7 cellular contexts compared by ENCODE assay signal in the genomic region with DNA sequence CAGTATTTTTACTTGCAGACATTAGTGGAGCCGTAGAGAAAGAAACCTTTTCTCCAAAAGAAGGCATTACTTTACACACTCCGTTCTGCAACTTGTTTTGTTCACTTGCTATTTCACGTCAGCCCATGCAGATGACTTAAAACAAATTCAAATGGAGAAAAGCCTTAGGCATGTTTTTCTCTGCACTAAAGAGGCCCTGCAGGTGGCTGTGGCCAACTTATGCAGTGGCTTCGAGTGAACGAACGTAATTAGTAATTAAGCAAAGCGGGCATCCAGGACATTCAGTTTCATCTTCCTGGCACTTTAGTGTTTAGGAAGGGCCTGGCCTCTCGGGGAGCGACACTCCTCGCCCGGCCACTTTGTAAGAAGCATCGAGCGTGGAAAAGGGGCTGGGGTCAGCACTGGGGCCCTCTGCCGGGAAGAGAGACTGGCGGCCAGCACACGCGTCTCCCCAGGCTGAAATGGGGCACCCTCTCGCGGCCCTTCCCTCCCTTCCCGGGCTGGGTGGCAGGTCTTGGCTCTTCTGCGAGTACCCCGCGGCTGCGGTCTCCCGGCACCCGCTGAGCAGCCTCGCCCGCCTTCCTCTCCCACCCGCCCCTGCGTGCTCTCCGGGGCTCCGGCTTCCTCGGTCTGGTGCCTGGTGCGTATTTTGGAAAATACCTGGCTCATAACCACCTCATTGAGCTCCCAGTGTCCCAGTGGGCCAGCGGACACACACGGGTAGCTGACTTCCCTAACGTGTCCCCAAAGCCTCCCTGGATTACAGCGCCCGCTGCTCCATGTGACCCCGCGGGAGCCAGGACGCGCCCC. TPM values are rescaled to one million over a fixed set of nuclear protein-coding genes. Genes with fewer than 3 reads are reported as not detected.
DNase-seq lines count a peak whose midpoint lies in the region; ATAC-seq, FAIRE-seq and TF ChIP-seq lines count a peak whose summit lies in the region.

No MANE protein-coding gene starts in this region.

- H3K4me1 ChIP-seq in lower lobe of right lung = peaks cover 27% of the 10 kb centered on the region

- peak; percentile 30 for ATAC-seq in WTC11
- peak; percentile 89 to 90 for ATAC-seq in lower lobe of right lung

- H3K4me3 ChIP-seq in coronary artery = peak overlapping the region; percentile 95
- peak overlapping the region; percentile 92 for H3K4me3 ChIP-seq in lower lobe of right lung

- no peaks in the 10 kb centered on the region for H3K9me3 ChIP-seq in lower lobe of right lung

- peaks cover 34% of the 10 kb centered on the region for H3K4me1 Mint-ChIP-seq in WTC11

- no peaks in the 10 kb centered on the region for H3K36me3 Mint-ChIP-seq in WTC11

- H3K27me3 Mint-ChIP-seq in WTC11 (ENCODE audit: low read depth) = peaks cover 3% of the 10 kb centered on the region; the same call in 1 of the 2 replicates

- peak overlapping the region; percentile 78 for H3K4me3 Mint-ChIP-seq in WTC11

- peak overlapping the region; percentile 84 for H3K27ac Mint-ChIP-seq in WTC11

- peaks cover 3% of the 10 kb centered on the region; the same call in 1 of the 2 replicates for H3K9me3 Mint-ChIP-seq in WTC11

- no peaks in the 10 kb centered on the region for H3K27me3 ChIP-seq in lower lobe of right lung (ENCODE audit: low read depth)

- CTCF ChIA-PET in WTC11 (lab: Charles Lee) = interaction anchor here (0.7 to 2.4 kb wide), 6 partner anchors 11 to 283 kb away, joined by 3 to 7 read pairs (median 4); a partner anchor contains a TSS

- peaks cover 7% of the 10 kb centered on the region for H3K36me3 ChIP-seq in lower lobe of right lung

- POLR2A ChIA-PET in WTC11 (lab: Charles Lee) = interaction anchor here (0.7 kb wide), 1 partner anchor 51 kb away, joined by 4 read pairs; no protein-coding TSS in a partner anchor

- TF ChIP-seq CTCF in WTC11 (IDR thresholded peaks at IDR 0.05) = no peak
- no peak for TF ChIP-seq CTCF in coronary artery (IDR thresholded peaks at IDR 0.05)
- no peak for TF ChIP-seq CTCF in lower lobe of right lung (IDR thresholded peaks at IDR 0.05)

- TF ChIP-seq POLR2A in GM12892 (IDR thresholded peaks at IDR 0.05; ENCODE audit: low read depth, low read length) = no peak

- H3K27ac ChIP-seq in coronary artery = peak overlapping the region; percentile 97 to 99
- peak overlapping the region; percentile 98 for H3K27ac ChIP-seq in lower lobe of right lung

- intact Hi-C loops in lower lobe of right lung (cut with DNase I) = no loop called here

- FAIRE-seq in GM12892 (lab: Jason Lieb, UNC) = peak; percentile 73

- DNase-seq in GM12892 (ENCODE audit: insufficient read length) (peak; percentile 41), H4 (ENCODE audit: low spot score) (peak; percentile 9), Kasumi-1 (lab: John Stamatoyannopoulos, UW) (peak; percentile 51 to 63), WTC11 (ENCODE audit: low spot score) (peak; percentile 39), coronary artery (ENCODE audit: low spot score) (no peak), lower lobe of right lung (no peak)
- DNase-seq in stimulated activated CD8-positive, alpha-beta memory T cell treated with anti-CD3 and anti-CD28 coated beads, Interleukin-7, amount 100 ng/mL, for 48 hours (ENCODE audit: extremely low read depth in 1 of 2, low read depth in 1 of 2) = peak; percentile 12 to 14

TF ChIP-seq in WTC11, 78 proteins besides CTCF, POLR2A, EP300 and RAD21 (continues in another document):
- TF ChIP-seq ESRRA (CRISPR knock-in tag; IDR thresholded peaks at IDR 0.05; ENCODE audit: borderline replicate concordance) = no peak
- TF ChIP-seq, protein P1, sequence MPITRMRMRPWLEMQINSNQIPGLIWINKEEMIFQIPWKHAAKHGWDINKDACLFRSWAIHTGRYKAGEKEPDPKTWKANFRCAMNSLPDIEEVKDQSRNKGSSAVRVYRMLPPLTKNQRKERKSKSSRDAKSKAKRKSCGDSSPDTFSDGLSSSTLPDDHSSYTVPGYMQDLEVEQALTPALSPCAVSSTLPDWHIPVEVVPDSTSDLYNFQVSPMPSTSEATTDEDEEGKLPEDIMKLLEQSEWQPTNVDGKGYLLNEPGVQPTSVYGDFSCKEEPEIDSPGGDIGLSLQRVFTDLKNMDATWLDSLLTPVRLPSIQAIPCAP (CRISPR knock-in tag; IDR thresholded peaks at IDR 0.05) = no peak
- TF ChIP-seq ZNF671 (CRISPR knock-in tag; IDR thresholded peaks at IDR 0.05) = no peak
- TF ChIP-seq, protein P2, sequence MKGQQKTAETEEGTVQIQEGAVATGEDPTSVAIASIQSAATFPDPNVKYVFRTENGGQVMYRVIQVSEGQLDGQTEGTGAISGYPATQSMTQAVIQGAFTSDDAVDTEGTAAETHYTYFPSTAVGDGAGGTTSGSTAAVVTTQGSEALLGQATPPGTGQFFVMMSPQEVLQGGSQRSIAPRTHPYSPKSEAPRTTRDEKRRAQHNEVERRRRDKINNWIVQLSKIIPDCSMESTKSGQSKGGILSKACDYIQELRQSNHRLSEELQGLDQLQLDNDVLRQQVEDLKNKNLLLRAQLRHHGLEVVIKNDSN (CRISPR knock-in tag; IDR thresholded peaks at IDR 0.05) = no peak
- TF ChIP-seq ELF4 (CRISPR knock-in tag; IDR thresholded peaks at IDR 0.05; ENCODE audit: low read depth) = no peak
- TF ChIP-seq, protein P3, sequence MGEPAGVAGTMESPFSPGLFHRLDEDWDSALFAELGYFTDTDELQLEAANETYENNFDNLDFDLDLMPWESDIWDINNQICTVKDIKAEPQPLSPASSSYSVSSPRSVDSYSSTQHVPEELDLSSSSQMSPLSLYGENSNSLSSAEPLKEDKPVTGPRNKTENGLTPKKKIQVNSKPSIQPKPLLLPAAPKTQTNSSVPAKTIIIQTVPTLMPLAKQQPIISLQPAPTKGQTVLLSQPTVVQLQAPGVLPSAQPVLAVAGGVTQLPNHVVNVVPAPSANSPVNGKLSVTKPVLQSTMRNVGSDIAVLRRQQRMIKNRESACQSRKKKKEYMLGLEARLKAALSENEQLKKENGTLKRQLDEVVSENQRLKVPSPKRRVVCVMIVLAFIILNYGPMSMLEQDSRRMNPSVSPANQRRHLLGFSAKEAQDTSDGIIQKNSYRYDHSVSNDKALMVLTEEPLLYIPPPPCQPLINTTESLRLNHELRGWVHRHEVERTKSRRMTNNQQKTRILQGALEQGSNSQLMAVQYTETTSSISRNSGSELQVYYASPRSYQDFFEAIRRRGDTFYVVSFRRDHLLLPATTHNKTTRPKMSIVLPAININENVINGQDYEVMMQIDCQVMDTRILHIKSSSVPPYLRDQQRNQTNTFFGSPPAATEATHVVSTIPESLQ (CRISPR knock-in tag; IDR thresholded peaks at IDR 0.05) = no peak
- no peak for TF ChIP-seq TP53 (CRISPR knock-in tag; IDR thresholded peaks at IDR 0.05)
- TF ChIP-seq, protein P4, sequence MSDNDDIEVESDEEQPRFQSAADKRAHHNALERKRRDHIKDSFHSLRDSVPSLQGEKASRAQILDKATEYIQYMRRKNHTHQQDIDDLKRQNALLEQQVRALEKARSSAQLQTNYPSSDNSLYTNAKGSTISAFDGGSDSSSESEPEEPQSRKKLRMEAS (CRISPR knock-in tag; IDR thresholded peaks at IDR 0.05) = 0 out of 2 replicates have a peak, but pooled peaks have one; percentile 36
- TF ChIP-seq TEAD4 (CRISPR knock-in tag; IDR thresholded peaks at IDR 0.05) = no peak
- no peak for TF ChIP-seq CREM (CRISPR knock-in tag; IDR thresholded peaks at IDR 0.05)
- TF ChIP-seq, protein P5, sequence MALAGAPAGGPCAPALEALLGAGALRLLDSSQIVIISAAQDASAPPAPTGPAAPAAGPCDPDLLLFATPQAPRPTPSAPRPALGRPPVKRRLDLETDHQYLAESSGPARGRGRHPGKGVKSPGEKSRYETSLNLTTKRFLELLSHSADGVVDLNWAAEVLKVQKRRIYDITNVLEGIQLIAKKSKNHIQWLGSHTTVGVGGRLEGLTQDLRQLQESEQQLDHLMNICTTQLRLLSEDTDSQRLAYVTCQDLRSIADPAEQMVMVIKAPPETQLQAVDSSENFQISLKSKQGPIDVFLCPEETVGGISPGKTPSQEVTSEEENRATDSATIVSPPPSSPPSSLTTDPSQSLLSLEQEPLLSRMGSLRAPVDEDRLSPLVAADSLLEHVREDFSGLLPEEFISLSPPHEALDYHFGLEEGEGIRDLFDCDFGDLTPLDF (CRISPR knock-in tag; IDR thresholded peaks at IDR 0.05) = peak; percentile 46; the same call in 1 of the 2 replicates
- TF ChIP-seq ETV6 (CRISPR knock-in tag; IDR thresholded peaks at IDR 0.05) = peak; percentile 15; the same call in 1 of the 2 replicates
- TF ChIP-seq NFE2L1 (CRISPR knock-in tag; IDR thresholded peaks at IDR 0.05) = no peak
- no peak for TF ChIP-seq SMAD3 (CRISPR knock-in tag; IDR thresholded peaks at IDR 0.05; ENCODE audit: borderline replicate concordance)
- no peak for TF ChIP-seq ZNF121 (CRISPR knock-in tag; IDR thresholded peaks at IDR 0.05)
- TF ChIP-seq ZNF232 (CRISPR knock-in tag; IDR thresholded peaks at IDR 0.05) = 0 out of 2 replicates have a peak, but pooled peaks have one; percentile 19
- TF ChIP-seq RORB (CRISPR knock-in tag; IDR thresholded peaks at IDR 0.05) = no peak
- TF ChIP-seq NFYB (CRISPR knock-in tag; conservative IDR thresholded peaks at IDR 0.05; ENCODE audit: low read depth) = no peak
- TF ChIP-seq, protein P6, sequence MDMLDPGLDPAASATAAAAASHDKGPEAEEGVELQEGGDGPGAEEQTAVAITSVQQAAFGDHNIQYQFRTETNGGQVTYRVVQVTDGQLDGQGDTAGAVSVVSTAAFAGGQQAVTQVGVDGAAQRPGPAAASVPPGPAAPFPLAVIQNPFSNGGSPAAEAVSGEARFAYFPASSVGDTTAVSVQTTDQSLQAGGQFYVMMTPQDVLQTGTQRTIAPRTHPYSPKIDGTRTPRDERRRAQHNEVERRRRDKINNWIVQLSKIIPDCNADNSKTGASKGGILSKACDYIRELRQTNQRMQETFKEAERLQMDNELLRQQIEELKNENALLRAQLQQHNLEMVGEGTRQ (CRISPR knock-in tag; IDR thresholded peaks at IDR 0.05) = no peak; the same call in 1 of the 2 replicates
- no peak for TF ChIP-seq EMX1 (CRISPR knock-in tag; IDR thresholded peaks at IDR 0.05)
- TF ChIP-seq PRRX2 (CRISPR knock-in tag; IDR thresholded peaks at IDR 0.05) = no peak

RNA-seq across cellular contexts. Expression of a gene that starts 0.7 kb away (rescaled TPM):
- 2.9 TPM for polyA plus RNA-seq in GM12892 (2012; ENCODE audit: missing spikeins)
- 13.6 and 22.0 TPM in 2 replicates for total RNA-seq in H4 (2014; rRNA removed; shearing (Covaris generic))
- total RNA-seq in WTC11 (2021) (2.0 to 3.1 TPM (median 2.2 TPM) in 3 replicates), lower lobe of right lung (38.6 TPM)

RNA-seq across cellular contexts. Expression of a gene that starts 36.6 kb away (rescaled TPM):
- not detected for polyA plus RNA-seq in GM12892 (2012; ENCODE audit: missing spikeins)
- total RNA-seq in H4 (2014; rRNA removed; shearing (Covaris generic)) = 0.17 TPM in 1 of 2 replicates, not detected in the other
- total RNA-seq in WTC11 (2021) (9.8 to 10.1 TPM (median 10.1 TPM) in 3 replicates), lower lobe of right lung (1.6 TPM)

Comparison
In these comparisons a context has a peak if more than half of its experiments do, and no peak if none do; other contexts are left out.
1. DNase-seq: peak in GM12892 (single experiment), H4 (single experiment), Kasumi-1 (2 of 2), WTC11 (single experiment) and stimulated activated CD8-positive, alpha-beta memory T cell treated with anti-CD3 and anti-CD28 coated beads, Interleukin-7, amount 100 ng/mL, for 48 hours (2 of 2); none in coronary artery (single experiment) and lower lobe of right lung (single experiment).